ENCODE assay signal across 1 cellular context in the genomic region with DNA sequence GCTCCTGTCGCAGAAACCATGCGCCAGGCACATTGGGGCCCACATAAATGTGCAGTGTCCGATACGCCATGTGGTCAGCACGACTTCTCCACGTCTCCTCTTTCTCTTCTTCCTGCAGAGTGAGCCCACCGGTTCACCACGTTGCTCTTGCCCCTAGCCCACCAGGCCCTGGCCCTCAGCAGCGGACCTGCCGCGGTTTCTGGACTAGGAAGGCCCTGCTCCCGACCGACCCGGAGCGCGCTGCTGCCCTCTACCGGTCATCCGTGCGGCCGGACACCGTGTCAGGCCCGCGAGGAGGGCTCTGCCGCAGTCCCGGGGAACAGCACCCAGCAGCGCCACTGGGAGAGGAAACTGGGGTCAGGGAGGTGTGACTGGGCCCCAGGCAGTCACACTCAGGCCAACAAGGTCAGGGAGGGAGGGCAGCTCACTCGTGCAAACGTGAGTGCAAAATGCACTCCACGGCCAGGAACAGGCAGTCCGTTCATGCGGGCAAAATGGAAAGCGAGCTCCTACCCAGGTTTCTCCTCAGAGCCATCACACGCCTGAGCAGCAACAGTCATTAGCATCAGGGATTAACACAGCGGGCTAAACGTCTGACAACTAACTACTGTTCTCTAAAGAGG.
TF ChIP-seq lines count a peak whose summit lies in the region.

No MANE protein-coding gene starts in this region.

TF ChIP-seq in GM12878, 131 proteins besides CTCF, POLR2A, EP300 and RAD21 (continued from another document):
- TF ChIP-seq RELA (IDR thresholded peaks at IDR 0.05; ENCODE audit: borderline replicate concordance, partially characterized antibody) (peak; percentile 40), RB1 (IDR thresholded peaks at IDR 0.05; ENCODE audit: borderline replicate concordance) (0 out of 2 replicates have a peak, but pooled peaks have one; percentile 36), ZZZ3 (IDR thresholded peaks at IDR 0.05; ENCODE audit: control insufficient read depth, insufficient read length, low read depth) (no peak), IKZF1 (conservative IDR thresholded peaks at IDR 0.05) (peak; percentile 33)
